In the genomic region with DNA sequence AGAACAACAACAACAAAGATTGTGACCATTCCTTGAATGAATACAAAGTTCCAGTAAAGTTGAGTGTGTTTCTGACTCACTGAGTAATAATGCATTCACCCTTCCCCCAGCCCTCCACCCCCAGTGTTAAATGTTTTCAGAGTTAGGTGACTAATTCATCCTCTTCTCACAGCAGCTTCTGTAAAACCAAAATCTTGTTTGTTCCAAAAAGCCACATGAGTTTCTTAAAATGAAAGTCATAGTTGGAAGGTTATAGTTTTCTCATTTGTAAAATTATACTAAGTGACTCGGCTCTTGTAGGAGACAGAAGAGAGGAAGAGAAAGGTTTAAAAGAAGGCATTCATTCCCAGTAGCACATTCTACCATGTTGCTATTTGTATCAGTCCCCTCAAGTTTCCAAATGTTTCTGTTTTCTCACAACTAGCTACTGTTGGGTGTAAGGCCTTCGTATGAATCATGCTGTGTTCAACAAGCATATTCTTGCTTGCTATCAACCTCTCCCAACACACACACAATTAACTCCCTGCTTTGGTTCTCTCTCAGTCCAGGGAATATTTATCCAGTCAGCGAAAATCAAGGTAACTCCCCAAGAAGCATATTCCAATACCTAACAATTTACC, we compare ENCODE assay signal across 8 cellular contexts.
DNase-seq lines count a peak whose midpoint lies in the region; ATAC-seq and TF ChIP-seq lines count a peak whose summit lies in the region.

No MANE protein-coding gene starts in this region.

- TF ChIP-seq CTCF in natural killer cell (IDR thresholded peaks at IDR 0.05) = no peak
- no peak for TF ChIP-seq CTCF in fibroblast of mammary gland (conservative IDR thresholded peaks at IDR 0.05; ENCODE audit: control insufficient read depth, insufficient read depth, low read depth, low read length)

- H3K27me3 Mint-ChIP-seq in natural killer cell treated with Interleukin-12 subunit alpha and Interleukin-12 subunit beta and Interleukin-15 and Interleukin-18, amount 100 ng/mL, for 72 hours = no peaks in the 10 kb centered on the region
- no peaks in the 10 kb centered on the region for H3K27me3 Mint-ChIP-seq in natural killer cell (ENCODE audit: low read depth in 2 of 2)

- no peak overlapping the region for H3K4me3 ChIP-seq in fibroblast of mammary gland (ENCODE audit: control insufficient read depth, low read depth, low read length)

- H3K36me3 Mint-ChIP-seq in natural killer cell treated with Interleukin-12 subunit alpha and Interleukin-12 subunit beta and Interleukin-15 and Interleukin-18, amount 100 ng/mL, for 72 hours = peaks cover 23% of the 10 kb centered on the region
- H3K36me3 Mint-ChIP-seq in natural killer cell = no peaks in the 10 kb centered on the region

- peak overlapping the region; percentile 99 for H3K27ac Mint-ChIP-seq in natural killer cell treated with Interleukin-12 subunit alpha and Interleukin-12 subunit beta and Interleukin-15 and Interleukin-18, amount 100 ng/mL, for 72 hours
- H3K27ac Mint-ChIP-seq in natural killer cell = peak overlapping the region in 1 of 2 donors; percentile 14

- in situ Hi-C loops in G401 (cut with HindIII; ENCODE audit: low sequenced_read_pairs) = no loop called here

- ATAC-seq in natural killer cell treated with Interleukin-12 subunit alpha and Interleukin-12 subunit beta and Interleukin-15 and Interleukin-18, amount 100 ng/mL, for 72 hours = peak; percentile 91
- ATAC-seq in natural killer cell (no peak), HG03135 (IDR thresholded peaks at IDR 0.05; ENCODE audit: unreplicated experiment) (peak; percentile 53)

- peaks cover 53 to 54% of the 10 kb centered on the region in 2 donors for H3K4me1 Mint-ChIP-seq in natural killer cell treated with Interleukin-12 subunit alpha and Interleukin-12 subunit beta and Interleukin-15 and Interleukin-18, amount 100 ng/mL, for 72 hours (ENCODE audit: low read depth in 2 of 2)
- peaks cover 6 to 16% of the 10 kb centered on the region in 2 donors for H3K4me1 Mint-ChIP-seq in natural killer cell

- intact Hi-C loops in natural killer cell (cut with micrococcal nuclease) = no loop called here

- DNase-seq in natural killer cell treated with Interleukin-12 subunit alpha and Interleukin-12 subunit beta and Interleukin-15 and Interleukin-18, amount 100 ng/mL, for 72 hours (ENCODE audit: low spot score) = peak; percentile 71
- DNase-seq in natural killer cell = no peak
- DNase-seq in activated CD4-positive, alpha-beta T cell treated with anti-CD3 and anti-CD28 coated beads for 48 hours = peak; percentile 76
- DNase-seq in fibroblast of mammary gland (ENCODE audit: low read depth) = peak; percentile 95
- DNase-seq in stimulated activated CD4-positive, alpha-beta T cell treated with anti-CD3 and anti-CD28 coated beads, Interleukin-2, amount 100 ng/mL, for 4 hours (ENCODE audit: low read depth) = peak; percentile 40
- DNase-seq in G401 (ENCODE audit: low spot score) = no peak
- DNase-seq in medulla oblongata (ENCODE audit: extremely low spot score) = no peak

- no peaks in the 10 kb centered on the region for H3K9me3 Mint-ChIP-seq in natural killer cell treated with Interleukin-12 subunit alpha and Interleukin-12 subunit beta and Interleukin-15 and Interleukin-18, amount 100 ng/mL, for 72 hours
- H3K9me3 Mint-ChIP-seq in natural killer cell = no peaks in the 10 kb centered on the region

- H3K4me3 Mint-ChIP-seq in natural killer cell treated with Interleukin-12 subunit alpha and Interleukin-12 subunit beta and Interleukin-15 and Interleukin-18, amount 100 ng/mL, for 72 hours = peak overlapping the region; percentile 81
- H3K4me3 Mint-ChIP-seq in natural killer cell = no peak overlapping the region

Comparison
In these comparisons a context has a peak if more than half of its experiments do, and no peak if none do; other contexts are left out.
1. ATAC-seq: peak in natural killer cell treated with Interleukin-12 subunit alpha and Interleukin-12 subunit beta and Interleukin-15 and Interleukin-18, amount 100 ng/mL, for 72 hours (2 of 2) and HG03135 (single experiment); none in natural killer cell (0 of 3).
2. DNase-seq: peak in natural killer cell treated with Interleukin-12 subunit alpha and Interleukin-12 subunit beta and Interleukin-15 and Interleukin-18, amount 100 ng/mL, for 72 hours (single experiment), activated CD4-positive, alpha-beta T cell treated with anti-CD3 and anti-CD28 coated beads for 48 hours (single experiment), fibroblast of mammary gland (single experiment) and stimulated activated CD4-positive, alpha-beta T cell treated with anti-CD3 and anti-CD28 coated beads, Interleukin-2, amount 100 ng/mL, for 4 hours (single experiment); none in natural killer cell (single experiment), G401 (single experiment) and medulla oblongata (single experiment).